ENCODE assay signal across 8 cellular contexts in genomic region chr2:135913726-135914365, GRCh38. TPM values are rescaled to one million over a fixed set of nuclear protein-coding genes. Genes with fewer than 3 reads are reported as not detected.
DNase-seq lines count a peak whose midpoint lies in the region; ATAC-seq, FAIRE-seq and TF ChIP-seq lines count a peak whose summit lies in the region.
"Had no signal": no experiment of that assay in that cellular context is flagged by ENCODE, and none has a peak within 500 bp of the region (broad histone marks: within the 10 kb centered on the region; RNA-seq: fewer than 3 reads in every experiment).

No MANE protein-coding gene starts in this region.

- DNase-seq in Calu3 (peak; percentile 34), GM23338 (ENCODE audit: low spot score) (peak; percentile 74), NT2/D1 (ENCODE audit: low read depth, low spot score) (peak; percentile 20), astrocyte (ENCODE audit: low read depth) (peak; percentile 25), kidney glomerular epithelial cell (lab: John Stamatoyannopoulos, UW) (peak; percentile 73), stromal cell of bone marrow (ENCODE audit: low read depth) (peak; percentile 29)

- H3K27me3 ChIP-seq in GM23338 (ENCODE audit: insufficient read depth): no peaks in the 10 kb centered on the region
- no peaks in the 10 kb centered on the region for H3K27me3 ChIP-seq in NT2/D1 (ENCODE audit: insufficient read depth, insufficient read length)
- no peaks in the 10 kb centered on the region for H3K27me3 ChIP-seq in astrocyte (ENCODE audit: insufficient read depth, low read length)

- H3K9me3 Mint-ChIP-seq in Calu3 (ENCODE audit: low read depth, unreplicated experiment) (no peaks in the 10 kb centered on the region), GM23338 (no peaks in the 10 kb centered on the region), astrocyte (ENCODE audit: unreplicated experiment) (no peaks in the 10 kb centered on the region)
- H3K9me3 Mint-ChIP-seq: stimulated activated naive CD8-positive, alpha-beta T cell treated with anti-CD3 and anti-CD28 coated beads, Interleukin-15, amount 100 ng/mL, for 72 hours had no signal

- H3K4me1 ChIP-seq in GM23338 (ENCODE audit: insufficient read depth) (peaks cover 8% of the 10 kb centered on the region; the same call in 1 of the 2 replicates), NT2/D1 (ENCODE audit: insufficient read depth, insufficient read length) (no peaks in the 10 kb centered on the region), astrocyte (ENCODE audit: insufficient read depth, low read length) (no peaks in the 10 kb centered on the region)

- CTCF ChIA-PET in Calu3 (lab: Charles Lee): interaction anchor here (0.6 to 1.9 kb wide), 7 partner anchors 8 to 470 kb away, joined by 3 to 24 read pairs (median 3); no protein-coding TSS in a partner anchor

- no peaks in the 10 kb centered on the region for H4K20me1 ChIP-seq in GM23338 (replicated peaks; ENCODE audit: insufficient read depth)
- H4K20me1 ChIP-seq in astrocyte (ENCODE audit: insufficient read depth, low read length): no peaks in the 10 kb centered on the region

- H3K4me3 Mint-ChIP-seq in Calu3 (ENCODE audit: low read depth, unreplicated experiment): no peak overlapping the region
- H3K4me3 Mint-ChIP-seq in GM23338: no peak overlapping the region
- H3K4me3 Mint-ChIP-seq in astrocyte (ENCODE audit: unreplicated experiment): no peak overlapping the region
- H3K4me3 Mint-ChIP-seq: stimulated activated naive CD8-positive, alpha-beta T cell treated with anti-CD3 and anti-CD28 coated beads, Interleukin-15, amount 100 ng/mL, for 72 hours had no signal

- no peaks in the 10 kb centered on the region for H3F3A ChIP-seq in GM23338 (replicated peaks; ENCODE audit: low read depth)

- no peaks in the 10 kb centered on the region for H3K79me2 ChIP-seq in GM23338 (replicated peaks; ENCODE audit: insufficient read depth)
- H3K79me2 ChIP-seq in astrocyte (ENCODE audit: insufficient read depth, low read length): no peaks in the 10 kb centered on the region

- no peak for FAIRE-seq in astrocyte (lab: Jason Lieb, UNC)

- H3K9ac ChIP-seq in NT2/D1 (ENCODE audit: insufficient read length, low read depth) (no peak overlapping the region), astrocyte (ENCODE audit: low read length) (no peak overlapping the region)

- H2AFZ ChIP-seq in GM23338 (no peak overlapping the region), astrocyte (ENCODE audit: low read depth, low read length) (no peak overlapping the region)

- H3K36me3 ChIP-seq in GM23338 (ENCODE audit: insufficient read depth): no peaks in the 10 kb centered on the region
- H3K36me3 ChIP-seq in NT2/D1 (ENCODE audit: insufficient read depth, insufficient read length, low read length): peaks cover 50% of the 10 kb centered on the region
- H3K36me3 ChIP-seq in astrocyte (ENCODE audit: insufficient read depth, low read length): peaks cover 4% of the 10 kb centered on the region

- 0 out of 2 replicates have a peak overlapping the region, but pooled peaks have one; percentile 29 for H3K27ac ChIP-seq in GM23338 (ENCODE audit: low read depth)
- no peak overlapping the region for H3K27ac ChIP-seq in astrocyte (ENCODE audit: low read depth, low read length)

- H3K9me2 ChIP-seq in GM23338 (ENCODE audit: insufficient read depth): no peaks in the 10 kb centered on the region

- H3K9me3 ChIP-seq in NT2/D1 (ENCODE audit: insufficient read depth, low read length) (no peaks in the 10 kb centered on the region), astrocyte (ENCODE audit: insufficient read depth, low read depth, low read length) (no peaks in the 10 kb centered on the region)

- intact Hi-C loops in Calu3 (cut with micrococcal nuclease; ENCODE audit: unreplicated experiment): loop anchor here (1.0 to 5.0 kb wide), 2 partner anchors 203 to 464 kb away; partner anchors contain the start of gene CXCR4

- H3K36me3 Mint-ChIP-seq in Calu3 (ENCODE audit: insufficient read depth, unreplicated experiment) (peaks cover 11% of the 10 kb centered on the region), GM23338 (ENCODE audit: low read depth) (peaks cover 19% of the 10 kb centered on the region; the same call in 2 of the 3 replicates), astrocyte (ENCODE audit: low read depth, unreplicated experiment) (no peaks in the 10 kb centered on the region)

- H3K4me1 Mint-ChIP-seq in Calu3 (ENCODE audit: low read depth, unreplicated experiment) (no peaks in the 10 kb centered on the region), GM23338 (peaks cover 4% of the 10 kb centered on the region; the same call in 2 of the 3 replicates), astrocyte (ENCODE audit: low read depth, unreplicated experiment) (peaks cover 3% of the 10 kb centered on the region)

- H3K4me3 ChIP-seq in GM23338: no peak overlapping the region
- no peak overlapping the region for H3K4me3 ChIP-seq in NT2/D1 (ENCODE audit: insufficient read length, low read depth)
- H3K4me3 ChIP-seq in astrocyte (ENCODE audit: insufficient read depth, low read depth, low read length): no peak overlapping the region

- H3K27ac Mint-ChIP-seq in Calu3 (ENCODE audit: unreplicated experiment) (no peak overlapping the region), GM23338 (no peak overlapping the region), astrocyte (ENCODE audit: unreplicated experiment) (no peak overlapping the region)

- ATAC-seq in GM23338: no peak
- no peak for ATAC-seq in HG02840 (IDR thresholded peaks at IDR 0.05; ENCODE audit: low FRiP score, unreplicated experiment)
- ATAC-seq: stimulated activated naive CD8-positive, alpha-beta T cell treated with anti-CD3 and anti-CD28 coated beads, Interleukin-15, amount 100 ng/mL, for 72 hours had no signal

- no peaks in the 10 kb centered on the region for H3K27me3 Mint-ChIP-seq in Calu3 (ENCODE audit: unreplicated experiment)
- peaks cover under 1% of the 10 kb centered on the region for H3K27me3 Mint-ChIP-seq in GM23338 (ENCODE audit: insufficient read depth, low read depth, poor library complexity)
- H3K27me3 Mint-ChIP-seq in astrocyte (ENCODE audit: low read depth, unreplicated experiment): no peaks in the 10 kb centered on the region
- H3K27me3 Mint-ChIP-seq: stimulated activated naive CD8-positive, alpha-beta T cell treated with anti-CD3 and anti-CD28 coated beads, Interleukin-15, amount 100 ng/mL, for 72 hours had no signal

- no TSS peak for BruUV-seq in Calu3 (replicated peaks; lab: Mats Ljungman, UMichigan)

- H3K4me2 ChIP-seq in GM23338: no peak overlapping the region
- H3K4me2 ChIP-seq in astrocyte (ENCODE audit: low read length): no peak overlapping the region

- TF ChIP-seq CTCF in Calu3 (IDR thresholded peaks at IDR 0.05; ENCODE audit: unreplicated experiment): peak; percentile 74
- peak in 1 of 2 experiments; percentile 97; a peak in 3 of 4 replicates for TF ChIP-seq CTCF in GM23338 (conservative IDR thresholded peaks at IDR 0.05; ENCODE audit: low read depth in 2 of 2)
- TF ChIP-seq CTCF in astrocyte (IDR thresholded peaks at IDR 0.05; ENCODE audit: insufficient read depth, low read depth, low read length): peak; percentile 74

TF ChIP-seq in GM23338, 12 proteins besides CTCF, POLR2A, EP300 and RAD21 (continues in another document):
- TF ChIP-seq NANOG (IDR thresholded peaks at IDR 0.05; ENCODE audit: borderline replicate concordance): no peak
- TF ChIP-seq REST (IDR thresholded peaks at IDR 0.05; ENCODE audit: unreplicated experiment): no peak
- no peak for TF ChIP-seq POLR2AphosphoS5 (IDR thresholded peaks at IDR 0.05; ENCODE audit: low read depth)
- TF ChIP-seq JUNB (IDR thresholded peaks at IDR 0.05; ENCODE audit: unreplicated experiment): no peak
- TF ChIP-seq ZNF331 (CRISPR knock-in tag; IDR thresholded peaks at IDR 0.05; ENCODE audit: low read depth): no peak
- TF ChIP-seq EZH2 (IDR thresholded peaks at IDR 0.05; ENCODE audit: low read depth, unreplicated experiment): no peak
- no peak for TF ChIP-seq ZNF114 (CRISPR knock-in tag; IDR thresholded peaks at IDR 0.05)
- TF ChIP-seq EZH2phosphoT487 (IDR thresholded peaks at IDR 0.05; ENCODE audit: unreplicated experiment): no peak

RNA-seq across cellular contexts. Expression of gene MCM6, which starts 37.6 kb away (rescaled TPM):
- 40.0 and 44.1 TPM in 2 replicates for total RNA-seq in Calu3 (2022)
- total RNA-seq in GM23338 (2014; rRNA removed; shearing (Covaris generic)): 133 and 139 TPM in 2 replicates
- polyA plus RNA-seq in GM23338 (2016; fragmentation: Nextera tagmentation; extraction: Ambion mirVana): 64.7 and 74.7 TPM in 2 replicates
- 7.8 and 9.5 TPM in 2 replicates for total RNA-seq in astrocyte

Comparison
In these comparisons a context has a peak if more than half of its experiments do, and no peak if none do; other contexts are left out.
1. DNase-seq: peak in every context shown above with its lines; median percentile 74 in GM23338; 73 in kidney glomerular epithelial cell; 34 in Calu3; 29 in stromal cell of bone marrow; 25 in astrocyte; 20 in NT2/D1.